ENCODE assay signal across 1 cellular context in genomic region chr9:108934323-108934885, GRCh38.
A peak's percentile ranks its signal among the peaks of the same experiment; 100 is the strongest.
TF ChIP-seq lines count a peak whose summit lies in the region.

ABITRAM (plus strand) TSS chr9:108934400; CDS start chr9:108934487, 87 bp downstream.

TF ChIP-seq in SK-N-SH, 30 proteins besides CTCF, POLR2A, EP300 and RAD21 (continued from another document):
- TF ChIP-seq MAX (IDR thresholded peaks at IDR 0.05; ENCODE audit: low read depth) (0 out of 2 replicates have a peak, but pooled peaks have one; percentile 24), POLR2AphosphoS5 (IDR thresholded peaks at IDR 0.05; ENCODE audit: low read depth, low read length) (peak; percentile 17; the same call in 1 of the 2 replicates)
TF ChIP-seq in SK-N-SH: peak in this region for 6.
